9 cellular contexts compared by ENCODE assay signal in genomic region chr7:155533827-155534690, GRCh38. TPM values are rescaled to one million over a fixed set of nuclear protein-coding genes. Genes with fewer than 3 reads are reported as not detected.
DNase-seq lines count a peak whose midpoint lies in the region; ATAC-seq and TF ChIP-seq lines count a peak whose summit lies in the region.
"Had no signal": no experiment of that assay in that cellular context is flagged by ENCODE, and none has a peak within 500 bp of the region (broad histone marks: within the 10 kb centered on the region; RNA-seq: fewer than 3 reads in every experiment).

No MANE protein-coding gene starts in this region.

- no peaks in the 10 kb centered on the region for H3K9me3 ChIP-seq in iPS-18a (ENCODE audit: control insufficient read depth, low read depth, low read length)

- peak overlapping the region; percentile 48 for H3K4me3 ChIP-seq in iPS-18a (ENCODE audit: low read length)

- peak overlapping the region; percentile 66 for H3K4me3 Mint-ChIP-seq in activated T-cell treated with anti-CD3 and anti-CD28 coated beads, Interleukin-2, amount 50 U/mL, for 4 hours

- ATAC-seq in GM18505 (IDR thresholded peaks at IDR 0.05; ENCODE audit: unreplicated experiment) (peak; percentile 63), GM21619 (IDR thresholded peaks at IDR 0.05; ENCODE audit: unreplicated experiment) (no peak)
- peak; percentile 61 to 67 for ATAC-seq in activated T-cell treated with anti-CD3 and anti-CD28 coated beads, Interleukin-2, amount 50 U/mL, for 4 hours

- H3K36me3 Mint-ChIP-seq in activated T-cell treated with anti-CD3 and anti-CD28 coated beads, Interleukin-2, amount 50 U/mL, for 4 hours (ENCODE audit: insufficient read depth), result no peaks in the 10 kb centered on the region

- H3K27me3 Mint-ChIP-seq in activated T-cell treated with anti-CD3 and anti-CD28 coated beads, Interleukin-2, amount 50 U/mL, for 4 hours (ENCODE audit: low read depth), result peaks cover 72% of the 10 kb centered on the region

- DNase-seq in 8988T (peak; percentile 85), NCI-H1092 (lab: John Stamatoyannopoulos, UW) (peak; percentile 74), amniotic stem cell (lab: John Stamatoyannopoulos, UW) (no peak)
- DNase-seq in activated T-cell treated with anti-CD3 and anti-CD28 coated beads, Interleukin-2, amount 50 U/mL, for 4 hours, result no peak
- DNase-seq in stimulated activated CD4-positive, alpha-beta T cell treated with anti-CD3 and anti-CD28 coated beads, Interleukin-4, amount 100 ng/mL, for 24 hours, result peak; percentile 24

- no peak overlapping the region for H3K27ac ChIP-seq in iPS-18a (ENCODE audit: low read length)
- H3K27ac ChIP-seq: epithelial cell of prostate had no signal

- peaks cover 16% of the 10 kb centered on the region for H3K4me1 Mint-ChIP-seq in activated T-cell treated with anti-CD3 and anti-CD28 coated beads, Interleukin-2, amount 50 U/mL, for 4 hours (ENCODE audit: low read depth)

- no peak for TF ChIP-seq POLR2A in GM18505 (IDR thresholded peaks at IDR 0.05; ENCODE audit: borderline replicate concordance, extremely low read depth, insufficient read depth, insufficient read length)

- no peaks in the 10 kb centered on the region for H3K36me3 ChIP-seq in iPS-18a (ENCODE audit: control insufficient read depth, low read depth, low read length)

- peaks cover 79% of the 10 kb centered on the region for H3K27me3 ChIP-seq in iPS-18a (ENCODE audit: control insufficient read depth, insufficient read depth, low read length)

- H3K9ac ChIP-seq in iPS-18a (ENCODE audit: low read length), result no peak overlapping the region

- no peaks in the 10 kb centered on the region for H3K9me3 Mint-ChIP-seq in activated T-cell treated with anti-CD3 and anti-CD28 coated beads, Interleukin-2, amount 50 U/mL, for 4 hours

- H3K4me1 ChIP-seq in iPS-18a (ENCODE audit: control insufficient read depth, low read depth, low read length), result peaks cover 11% of the 10 kb centered on the region

RNA-seq across cellular contexts. Expression of gene CNPY1, which starts 12.3 kb away (rescaled TPM):
- not detected for total RNA-seq in activated T-cell treated with anti-CD3 and anti-CD28 coated beads, Interleukin-2, amount 50 U/mL, for 4 hours

Comparison
In these comparisons a context has a peak if more than half of its experiments do, and no peak if none do; other contexts are left out.
1. DNase-seq: peak in 8988T (single experiment), NCI-H1092 (single experiment) and stimulated activated CD4-positive, alpha-beta T cell treated with anti-CD3 and anti-CD28 coated beads, Interleukin-4, amount 100 ng/mL, for 24 hours (single experiment); none in activated T-cell treated with anti-CD3 and anti-CD28 coated beads, Interleukin-2, amount 50 U/mL, for 4 hours (single experiment) and amniotic stem cell (single experiment).